In the genomic region with DNA sequence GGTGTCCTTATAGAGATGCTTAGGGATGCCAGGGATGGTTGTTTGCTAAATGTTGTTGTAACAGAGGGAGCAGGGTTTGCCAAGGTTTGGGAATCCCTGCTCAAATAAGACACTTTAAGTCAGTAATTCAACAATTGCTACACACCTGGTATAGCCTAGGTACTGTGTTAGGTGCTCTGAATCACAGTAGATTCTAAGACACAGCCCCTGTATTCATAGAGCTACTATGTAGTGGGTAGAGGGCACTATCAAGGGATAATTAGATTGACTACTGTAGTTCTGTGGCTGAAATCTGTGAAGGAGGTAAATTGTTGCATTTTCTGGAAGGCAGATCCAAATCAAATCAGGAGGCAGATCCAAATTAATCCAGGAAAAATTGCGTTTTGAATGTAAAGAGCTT, we compare ENCODE assay signal across 1 cellular context.
TF ChIP-seq lines count a peak whose summit lies in the region.

No MANE protein-coding gene starts in this region.

TF ChIP-seq in H1, 55 proteins besides CTCF, POLR2A, EP300 and RAD21:
- no peak for TF ChIP-seq RFX5 (IDR thresholded peaks at IDR 0.05; ENCODE audit: borderline replicate concordance, low read depth, low read length)
- TF ChIP-seq, protein P1, sequence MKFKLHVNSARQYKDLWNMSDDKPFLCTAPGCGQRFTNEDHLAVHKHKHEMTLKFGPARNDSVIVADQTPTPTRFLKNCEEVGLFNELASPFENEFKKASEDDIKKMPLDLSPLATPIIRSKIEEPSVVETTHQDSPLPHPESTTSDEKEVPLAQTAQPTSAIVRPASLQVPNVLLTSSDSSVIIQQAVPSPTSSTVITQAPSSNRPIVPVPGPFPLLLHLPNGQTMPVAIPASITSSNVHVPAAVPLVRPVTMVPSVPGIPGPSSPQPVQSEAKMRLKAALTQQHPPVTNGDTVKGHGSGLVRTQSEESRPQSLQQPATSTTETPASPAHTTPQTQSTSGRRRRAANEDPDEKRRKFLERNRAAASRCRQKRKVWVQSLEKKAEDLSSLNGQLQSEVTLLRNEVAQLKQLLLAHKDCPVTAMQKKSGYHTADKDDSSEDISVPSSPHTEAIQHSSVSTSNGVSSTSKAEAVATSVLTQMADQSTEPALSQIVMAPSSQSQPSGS (IDR thresholded peaks at IDR 0.05; ENCODE audit: low read length) = no peak
- no peak for TF ChIP-seq TCF12 (IDR thresholded peaks at IDR 0.05; ENCODE audit: low read depth, low read length)
- TF ChIP-seq TAF1 (IDR thresholded peaks at IDR 0.05; ENCODE audit: low read depth, low read length) = no peak
- TF ChIP-seq RXRA (IDR thresholded peaks at IDR 0.05; ENCODE audit: insufficient read depth, low read depth, low read length) = no peak
- no peak for TF ChIP-seq SIN3A (conservative IDR thresholded peaks at IDR 0.05 in 1 of 2, IDR thresholded peaks at IDR 0.05 in 1 of 2; ENCODE audit: low read depth in 1 of 2, low read length in 2 of 2)
- TF ChIP-seq, protein P2, sequence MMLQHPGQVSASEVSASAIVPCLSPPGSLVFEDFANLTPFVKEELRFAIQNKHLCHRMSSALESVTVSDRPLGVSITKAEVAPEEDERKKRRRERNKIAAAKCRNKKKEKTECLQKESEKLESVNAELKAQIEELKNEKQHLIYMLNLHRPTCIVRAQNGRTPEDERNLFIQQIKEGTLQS (IDR thresholded peaks at IDR 0.05; ENCODE audit: insufficient read depth, low read depth, low read length) = no peak
- no peak for TF ChIP-seq HDAC6 (IDR thresholded peaks at IDR 0.05; ENCODE audit: low read depth, low read length)
- TF ChIP-seq CEBPB (IDR thresholded peaks at IDR 0.05; ENCODE audit: low read depth, low read length) = no peak
- no peak for TF ChIP-seq RBBP5 (IDR thresholded peaks at IDR 0.05; ENCODE audit: borderline replicate concordance, low read depth, low read length)
- TF ChIP-seq FOSL1 (IDR thresholded peaks at IDR 0.05; ENCODE audit: insufficient read depth, low read depth, low read length) = no peak
- no peak for TF ChIP-seq SIRT6 (IDR thresholded peaks at IDR 0.05; ENCODE audit: low read length)
- TF ChIP-seq, protein P3, sequence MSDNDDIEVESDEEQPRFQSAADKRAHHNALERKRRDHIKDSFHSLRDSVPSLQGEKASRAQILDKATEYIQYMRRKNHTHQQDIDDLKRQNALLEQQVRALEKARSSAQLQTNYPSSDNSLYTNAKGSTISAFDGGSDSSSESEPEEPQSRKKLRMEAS (IDR thresholded peaks at IDR 0.05) = no peak
- no peak for TF ChIP-seq SP1 (IDR thresholded peaks at IDR 0.05; ENCODE audit: low read depth, low read length)
- no peak for TF ChIP-seq YY1 (IDR thresholded peaks at IDR 0.05; ENCODE audit: low read depth, low read length)
TF ChIP-seq in H1: peak in this region for 0.
